ENCODE assay signal across 33 cellular contexts in the genomic region with DNA sequence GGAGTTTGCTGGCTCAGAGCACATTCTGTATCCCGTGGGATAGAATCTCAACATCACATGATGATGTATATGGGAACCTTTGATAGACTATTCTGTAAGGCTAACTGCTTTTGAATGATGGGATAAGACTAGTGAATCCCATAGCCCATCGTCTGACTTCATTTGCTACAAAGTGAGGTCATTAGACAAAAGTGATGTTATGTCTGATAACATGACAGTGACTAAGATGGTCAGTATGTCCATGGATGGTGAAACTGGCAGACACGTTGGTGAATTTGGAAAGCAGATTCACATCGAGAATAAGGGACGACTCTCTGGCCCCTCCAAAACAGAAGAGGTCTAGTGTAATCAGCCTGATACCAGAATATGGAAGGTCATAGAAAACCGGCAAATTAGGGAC.
"Had no signal": no experiment of that assay in that cellular context is flagged by ENCODE, and none has a peak within 500 bp of the region (broad histone marks: within the 10 kb centered on the region; RNA-seq: fewer than 3 reads in every experiment).

No MANE protein-coding gene starts in this region.

- H3K27me3 ChIP-seq: adrenal gland, ascending aorta, dorsolateral prefrontal cortex, gastrocnemius medialis, hepatocyte, neutrophil, ovary, right lobe of liver, stomach, thyroid gland, upper lobe of right lung had no signal

- H3K4me3 Mint-ChIP-seq: activated naive CD4-positive, alpha-beta T cell treated with anti-CD3 and anti-CD28 coated beads for 36 hours; activated naive CD8-positive, alpha-beta T cell treated with anti-CD3 and anti-CD28 coated beads for 36 hours; brain; naive B cell; nephron progenitor cell; stimulated activated naive B cell treated with anti-CD40 and anti-IgM and Interleukin-4, amounts not matched to agents 10 μg/mL and 1 μg/mL and 100 μg/mL, for 72 hours had no signal

- H3K9me3 Mint-ChIP-seq: activated naive CD4-positive, alpha-beta T cell treated with anti-CD3 and anti-CD28 coated beads for 36 hours; activated naive CD8-positive, alpha-beta T cell treated with anti-CD3 and anti-CD28 coated beads for 36 hours; naive B cell; nephron progenitor cell; stimulated activated naive B cell treated with anti-CD40 and anti-IgM and Interleukin-4, amounts not matched to agents 10 μg/mL and 1 μg/mL and 100 μg/mL, for 72 hours had no signal

- H3K27ac ChIP-seq: adrenal gland, ascending aorta, coronary artery, dorsolateral prefrontal cortex, gastrocnemius medialis, hepatocyte, neutrophil, ovary, right lobe of liver, stomach, thyroid gland, upper lobe of right lung had no signal

- H3K27ac Mint-ChIP-seq: activated naive CD4-positive, alpha-beta T cell treated with anti-CD3 and anti-CD28 coated beads for 36 hours; activated naive CD8-positive, alpha-beta T cell treated with anti-CD3 and anti-CD28 coated beads for 36 hours; brain; naive B cell; nephron progenitor cell; progenitor cell of endocrine pancreas; stimulated activated naive B cell treated with anti-CD40 and anti-IgM and Interleukin-4, amounts not matched to agents 10 μg/mL and 1 μg/mL and 100 μg/mL, for 72 hours had no signal

- H3K9me3 ChIP-seq: adrenal gland, ascending aorta, gastrocnemius medialis, neutrophil, ovary, right lobe of liver, stomach, thyroid gland, upper lobe of right lung had no signal

- H3K27me3 Mint-ChIP-seq: activated naive CD8-positive, alpha-beta T cell treated with anti-CD3 and anti-CD28 coated beads for 36 hours; brain; naive B cell; progenitor cell of endocrine pancreas; stimulated activated naive B cell treated with anti-CD40 and anti-IgM and Interleukin-4, amounts not matched to agents 10 μg/mL and 1 μg/mL and 100 μg/mL, for 72 hours had no signal

- H3K36me3 ChIP-seq: adrenal gland, ascending aorta, gastrocnemius medialis, neutrophil, ovary, right lobe of liver, stomach, thyroid gland, upper lobe of right lung had no signal

- H3K4me1 ChIP-seq: adrenal gland, ascending aorta, gastrocnemius medialis, right lobe of liver, stomach, thyroid gland, upper lobe of right lung had no signal

- ATAC-seq: gastrocnemius medialis; left cardiac atrium; left ventricle myocardium superior; right lobe of liver; stimulated activated naive B cell treated with anti-CD40 and anti-IgM and Interleukin-4, amounts not matched to agents 10 μg/mL and 1 μg/mL and 100 μg/mL, for 72 hours; upper lobe of right lung had no signal

- FAIRE-seq: small intestine had no signal

- H3K36me3 Mint-ChIP-seq: activated naive CD8-positive, alpha-beta T cell treated with anti-CD3 and anti-CD28 coated beads for 36 hours; brain; naive B cell; stimulated activated naive B cell treated with anti-CD40 and anti-IgM and Interleukin-4, amounts not matched to agents 10 μg/mL and 1 μg/mL and 100 μg/mL, for 72 hours had no signal

- H3K4me3 ChIP-seq: adrenal gland, ascending aorta, coronary artery, dorsolateral prefrontal cortex, gastrocnemius medialis, hepatocyte, ovary, right lobe of liver, stomach, thyroid gland, upper lobe of right lung had no signal

- H3K4me1 Mint-ChIP-seq: activated naive CD8-positive, alpha-beta T cell treated with anti-CD3 and anti-CD28 coated beads for 36 hours had no signal

- DNase-seq: activated CD4-positive, alpha-beta T cell treated with anti-CD3 and anti-CD28 coated beads for 4 hours; activated CD4-positive, alpha-beta T cell treated with anti-CD3 and anti-CD28 coated beads, Interleukin-2, amount 50 U/mL, for 4 hours; activated CD4-positive, CD25-positive, alpha-beta regulatory T cell; activated effector memory CD4-positive, alpha-beta T cell treated with anti-CD3 and anti-CD28 coated beads, Interleukin-2, amount 50 U/mL, for 16 hours; activated naive CD4-positive, alpha-beta T cell treated with anti-CD3 and anti-CD28 coated beads for 36 hours; activated naive CD8-positive, alpha-beta T cell treated with anti-CD3 and anti-CD28 coated beads for 36 hours; activated T-cell treated with anti-CD3 and anti-CD28 coated beads for 4 hours; adrenal gland; dorsolateral prefrontal cortex; effector memory CD4-positive, alpha-beta T cell; erythroblast; gastrocnemius medialis; glutamatergic neuron; islet precursor cell; left cardiac atrium; left ventricle myocardium superior; naive B cell; nephron progenitor cell; ovary; right lobe of liver; small intestine; stimulated activated CD4-positive, alpha-beta T cell treated with anti-CD3 and anti-CD28 coated beads, Interleukin-4, amount 100 ng/mL, for 4 hours; stimulated activated CD8-positive, alpha-beta memory T cell treated with anti-CD3 and anti-CD28 coated beads, Interleukin-4, amount 100 ng/mL, for 48 hours; stimulated activated naive B cell treated with anti-CD40 and anti-IgM and Interleukin-4, amounts not matched to agents 10 μg/mL and 1 μg/mL and 100 μg/mL, for 72 hours; stomach; thyroid gland; upper lobe of right lung had no signal
